ENCODE assay signal across 9 cellular contexts in the genomic region with DNA sequence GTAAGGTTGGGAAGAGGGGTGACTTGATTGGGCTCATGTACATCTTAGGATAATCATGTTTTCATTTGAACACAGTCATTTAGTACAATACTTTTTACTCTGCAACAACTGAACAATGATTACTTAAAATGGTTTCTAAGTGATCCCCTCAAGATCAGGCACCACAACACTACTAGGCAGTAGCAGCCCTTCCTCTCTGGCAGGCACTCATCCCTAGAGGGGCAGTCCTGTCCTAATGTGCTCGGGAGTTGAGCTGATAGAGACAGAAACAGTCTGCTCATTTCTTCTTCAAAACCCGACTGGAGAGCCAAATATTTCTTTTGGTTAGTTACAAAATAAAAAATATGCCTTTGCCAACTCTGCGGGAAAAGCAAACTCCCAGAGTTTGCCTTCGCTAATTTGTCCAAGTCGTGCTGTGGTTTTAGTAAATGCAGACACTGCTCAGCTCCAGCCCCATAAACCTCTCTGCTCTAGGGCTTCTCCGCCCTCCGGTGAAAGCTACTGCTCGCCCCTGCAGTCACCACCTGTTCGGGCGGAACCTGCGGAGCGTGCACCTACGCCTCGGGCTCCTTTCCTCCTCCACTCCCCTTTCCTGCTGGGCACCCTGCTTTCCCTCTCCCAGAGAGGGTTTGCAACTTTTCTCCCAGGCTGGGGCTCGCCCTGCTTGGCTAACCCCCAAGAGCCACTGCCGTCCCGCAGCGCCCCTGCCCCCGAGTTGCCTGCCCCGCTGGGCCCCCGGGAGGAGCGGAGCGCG. TPM values are rescaled to one million over a fixed set of nuclear protein-coding genes. Genes with fewer than 3 reads are reported as not detected.
A peak's percentile ranks its signal among the peaks of the same experiment; 100 is the strongest.
DNase-seq lines count a peak whose midpoint lies in the region; ATAC-seq and TF ChIP-seq lines count a peak whose summit lies in the region.
"Had no signal": no experiment of that assay in that cellular context is flagged by ENCODE, and none has a peak within 500 bp of the region (broad histone marks: within the 10 kb centered on the region; RNA-seq: fewer than 3 reads in every experiment).

No MANE protein-coding gene starts in this region.

- CTCF ChIA-PET in RWPE1 (lab: Yijun Ruan, JAX) = no interaction called here

- POLR2A ChIA-PET in RWPE1 (lab: Yijun Ruan, JAX; ENCODE audit: low non-redundant PET) = interaction anchor here (0.6 kb wide), 1 partner anchor 602 kb away, joined by 3 read pairs; no protein-coding TSS in a partner anchor

- no peaks in the 10 kb centered on the region for H3K4me1 Mint-ChIP-seq in stimulated activated effector memory CD8-positive, alpha-beta T cell treated with anti-CD3 and anti-CD28 coated beads, Interleukin-12 subunit alpha, Interleukin-12 subunit beta, amount 100 ng/mL, for 72 hours
- H3K4me1 Mint-ChIP-seq in activated T-helper 1 cell treated with anti-CD3 and anti-CD28 coated beads, Interleukin-12 subunit alpha, Interleukin-12 subunit beta, Interleukin-2, Interleukin-4 antibody, amounts not matched to agents 30 ng/mL and 10 ng/mL and 1 ng/mL, durations not matched to agents 14 hours and 24 hours and 36 hours (ENCODE audit: low read depth) = no peaks in the 10 kb centered on the region

- peak; percentile 2 for DNase-seq in NCI-H1694 (lab: John Stamatoyannopoulos, UW)
- DNase-seq in NCI-H1694 treated with DMSO at 0.1 percent for 48 hours (lab: John Stamatoyannopoulos, UW) = no peak
- DNase-seq in RWPE1 (ENCODE audit: low spot score) = peak; percentile 21
- no peak for DNase-seq in stimulated activated effector memory CD8-positive, alpha-beta T cell treated with anti-CD3 and anti-CD28 coated beads, Interleukin-12 subunit alpha, Interleukin-12 subunit beta, amount 100 ng/mL, for 72 hours (ENCODE audit: low spot score in 2 of 2)
- no peak for DNase-seq in activated T-helper 1 cell treated with anti-CD3 and anti-CD28 coated beads, Interleukin-12 subunit alpha, Interleukin-12 subunit beta, Interleukin-2, Interleukin-4 antibody, amounts not matched to agents 30 ng/mL and 10 ng/mL and 1 ng/mL, durations not matched to agents 14 hours and 24 hours and 36 hours (ENCODE audit: low spot score)
- DNase-seq in superior temporal gyrus (ENCODE audit: extremely low spot score) = no peak

- no peak overlapping the region for H3K27ac Mint-ChIP-seq in stimulated activated effector memory CD8-positive, alpha-beta T cell treated with anti-CD3 and anti-CD28 coated beads, Interleukin-12 subunit alpha, Interleukin-12 subunit beta, amount 100 ng/mL, for 72 hours
- no peak overlapping the region for H3K27ac Mint-ChIP-seq in activated T-helper 1 cell treated with anti-CD3 and anti-CD28 coated beads, Interleukin-12 subunit alpha, Interleukin-12 subunit beta, Interleukin-2, Interleukin-4 antibody, amounts not matched to agents 30 ng/mL and 10 ng/mL and 1 ng/mL, durations not matched to agents 14 hours and 24 hours and 36 hours

- H3K4me3 ChIP-seq in iPS-11a (ENCODE audit: low read depth, low read length) = peak overlapping the region; percentile 55

- H3K27ac ChIP-seq in RWPE1 = no peak overlapping the region

- H3K9me3 Mint-ChIP-seq in stimulated activated effector memory CD8-positive, alpha-beta T cell treated with anti-CD3 and anti-CD28 coated beads, Interleukin-12 subunit alpha, Interleukin-12 subunit beta, amount 100 ng/mL, for 72 hours = peaks cover 4% of the 10 kb centered on the region
- no peaks in the 10 kb centered on the region for H3K9me3 Mint-ChIP-seq in activated T-helper 1 cell treated with anti-CD3 and anti-CD28 coated beads, Interleukin-12 subunit alpha, Interleukin-12 subunit beta, Interleukin-2, Interleukin-4 antibody, amounts not matched to agents 30 ng/mL and 10 ng/mL and 1 ng/mL, durations not matched to agents 14 hours and 24 hours and 36 hours

- no peak for TF ChIP-seq CTCF in RWPE1 (conservative IDR thresholded peaks at IDR 0.05; ENCODE audit: low read depth)

- ATAC-seq in HG03095 (IDR thresholded peaks at IDR 0.05; ENCODE audit: unreplicated experiment) = peak; percentile 38
- peak; percentile 4 for ATAC-seq in stimulated activated effector memory CD8-positive, alpha-beta T cell treated with anti-CD3 and anti-CD28 coated beads, Interleukin-12 subunit alpha, Interleukin-12 subunit beta, amount 100 ng/mL, for 72 hours

- H3K36me3 Mint-ChIP-seq in stimulated activated effector memory CD8-positive, alpha-beta T cell treated with anti-CD3 and anti-CD28 coated beads, Interleukin-12 subunit alpha, Interleukin-12 subunit beta, amount 100 ng/mL, for 72 hours = no peaks in the 10 kb centered on the region
- H3K36me3 Mint-ChIP-seq in activated T-helper 1 cell treated with anti-CD3 and anti-CD28 coated beads, Interleukin-12 subunit alpha, Interleukin-12 subunit beta, Interleukin-2, Interleukin-4 antibody, amounts not matched to agents 30 ng/mL and 10 ng/mL and 1 ng/mL, durations not matched to agents 14 hours and 24 hours and 36 hours (ENCODE audit: low read depth) = no peaks in the 10 kb centered on the region

- intact Hi-C loops in activated T-helper 1 cell treated with anti-CD3 and anti-CD28 coated beads, Interleukin-12 subunit alpha, Interleukin-12 subunit beta, Interleukin-2, Interleukin-4 antibody, amounts not matched to agents 30 ng/mL and 10 ng/mL and 1 ng/mL, durations not matched to agents 14 hours and 24 hours and 36 hours (cut with micrococcal nuclease) = loop anchor here (10.0 kb wide), 1 partner anchor 190 kb away; a partner anchor contains a TSS

- H3K27me3 Mint-ChIP-seq in activated T-helper 1 cell treated with anti-CD3 and anti-CD28 coated beads, Interleukin-12 subunit alpha, Interleukin-12 subunit beta, Interleukin-2, Interleukin-4 antibody, amounts not matched to agents 30 ng/mL and 10 ng/mL and 1 ng/mL, durations not matched to agents 14 hours and 24 hours and 36 hours (ENCODE audit: insufficient read depth) = peaks cover 55% of the 10 kb centered on the region

- H3K4me3 Mint-ChIP-seq in stimulated activated effector memory CD8-positive, alpha-beta T cell treated with anti-CD3 and anti-CD28 coated beads, Interleukin-12 subunit alpha, Interleukin-12 subunit beta, amount 100 ng/mL, for 72 hours = no peak overlapping the region
- no peak overlapping the region for H3K4me3 Mint-ChIP-seq in activated T-helper 1 cell treated with anti-CD3 and anti-CD28 coated beads, Interleukin-12 subunit alpha, Interleukin-12 subunit beta, Interleukin-2, Interleukin-4 antibody, amounts not matched to agents 30 ng/mL and 10 ng/mL and 1 ng/mL, durations not matched to agents 14 hours and 24 hours and 36 hours

RNA-seq across cellular contexts. Expression of a gene that starts 0.5 kb away (rescaled TPM):
- total RNA-seq in activated T-helper 1 cell treated with anti-CD3 and anti-CD28 coated beads, Interleukin-12 subunit alpha, Interleukin-12 subunit beta, Interleukin-2, Interleukin-4 antibody, amounts not matched to agents 30 ng/mL and 10 ng/mL and 1 ng/mL, durations not matched to agents 14 hours and 24 hours and 36 hours = 0.17 TPM in 1 of 2 replicates, not detected in the other
- total RNA-seq: SK-MEL-5 had no signal

Comparison
In these comparisons a context has a peak if more than half of its experiments do, and no peak if none do; other contexts are left out.
1. DNase-seq: peak in NCI-H1694 (single experiment) and RWPE1 (single experiment); none in NCI-H1694 treated with DMSO at 0.1 percent for 48 hours (single experiment), stimulated activated effector memory CD8-positive, alpha-beta T cell treated with anti-CD3 and anti-CD28 coated beads, Interleukin-12 subunit alpha, Interleukin-12 subunit beta, amount 100 ng/mL, for 72 hours (0 of 2), activated T-helper 1 cell treated with anti-CD3 and anti-CD28 coated beads, Interleukin-12 subunit alpha, Interleukin-12 subunit beta, Interleukin-2, Interleukin-4 antibody, amounts not matched to agents 30 ng/mL and 10 ng/mL and 1 ng/mL, durations not matched to agents 14 hours and 24 hours and 36 hours (single experiment) and superior temporal gyrus (single experiment).